ENCODE assay signal across 10 cellular contexts in the genomic region with DNA sequence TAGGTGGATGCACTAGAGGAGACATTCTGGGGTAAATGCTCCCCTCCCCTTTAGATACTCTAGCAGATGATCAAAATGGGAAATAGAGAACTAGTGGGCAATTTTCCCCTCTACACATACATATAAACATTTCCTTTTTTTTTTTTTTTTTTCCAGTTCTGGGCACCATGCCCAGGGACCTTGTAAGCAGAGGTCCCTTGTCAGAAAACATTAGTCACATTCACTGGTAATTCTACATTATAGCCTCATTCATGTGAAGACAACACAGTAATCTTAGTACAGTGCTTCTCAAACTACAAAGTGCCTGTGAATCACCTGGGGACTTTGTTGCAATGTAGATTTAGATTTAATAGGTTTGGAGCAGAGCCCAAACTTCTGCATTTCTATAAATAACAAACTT.
DNase-seq lines count a peak whose midpoint lies in the region; ATAC-seq and TF ChIP-seq lines count a peak whose summit lies in the region.
"Had no signal": no experiment of that assay in that cellular context is flagged by ENCODE, and none has a peak within 500 bp of the region (broad histone marks: within the 10 kb centered on the region; RNA-seq: fewer than 3 reads in every experiment).

No MANE protein-coding gene starts in this region.

- H3K4me3 ChIP-seq in Caco-2 (ENCODE audit: low read depth, low read length) = no peak overlapping the region
- H3K4me3 ChIP-seq: right lobe of liver, SK-N-MC had no signal

- H3K36me3 Mint-ChIP-seq in Caco-2 (ENCODE audit: insufficient read depth, unreplicated experiment) = peaks cover 35% of the 10 kb centered on the region

- no TSS peak for BruUV-seq in Caco-2 (replicated peaks; lab: Mats Ljungman, UMichigan)

- CTCF ChIA-PET in Caco-2 (lab: Charles Lee) = no interaction called here

- DNase-seq in EL (peak; percentile 71), MV-4-11 (lab: John Stamatoyannopoulos, UW) (peak; percentile 6), cerebellar cortex (ENCODE audit: low spot score) (peak; percentile 64), myocyte (ENCODE audit: low read depth) (peak; percentile 59), Caco-2 (no peak)
- DNase-seq: Karpas-422 had no signal

- no peak overlapping the region for H3K27ac Mint-ChIP-seq in Caco-2 (ENCODE audit: unreplicated experiment)

- intact Hi-C loops in Caco-2 (cut with micrococcal nuclease; ENCODE audit: unreplicated experiment) = no loop called here

- H3K4me1 ChIP-seq in Caco-2 = no peaks in the 10 kb centered on the region

- H3K4me1 Mint-ChIP-seq in Caco-2 (ENCODE audit: low read depth, unreplicated experiment) = no peaks in the 10 kb centered on the region

- no peaks in the 10 kb centered on the region for H3K9me3 ChIP-seq in Caco-2
- H3K9me3 ChIP-seq: right lobe of liver had no signal

- H3K36me3 ChIP-seq in Caco-2 (ENCODE audit: control insufficient read depth, insufficient read depth, low read length) = no peaks in the 10 kb centered on the region

- no peak for TF ChIP-seq CTCF in Caco-2 (IDR thresholded peaks at IDR 0.05; ENCODE audit: insufficient read depth in 1 of 2, low read depth in 1 of 2, low read length in 1 of 2, severe bottlenecking in 1 of 2, unreplicated experiment in 1 of 2)

- H3K4me3 Mint-ChIP-seq in Caco-2 (ENCODE audit: unreplicated experiment) = no peak overlapping the region

- ATAC-seq in GM19328 (IDR thresholded peaks at IDR 0.05; ENCODE audit: unreplicated experiment) (no peak), HG03460 (IDR thresholded peaks at IDR 0.05; ENCODE audit: unreplicated experiment) (no peak)

- no peaks in the 10 kb centered on the region for H3K27me3 Mint-ChIP-seq in Caco-2 (ENCODE audit: insufficient read depth, unreplicated experiment)

- POLR2A ChIA-PET in Caco-2 (lab: Charles Lee) = no interaction called here

- no peaks in the 10 kb centered on the region for H3K27me3 ChIP-seq in Caco-2 (replicated peaks; ENCODE audit: control insufficient read depth, insufficient read depth, low read length)
- H3K27me3 ChIP-seq: right lobe of liver had no signal

- no peaks in the 10 kb centered on the region for H3K9me3 Mint-ChIP-seq in Caco-2 (ENCODE audit: unreplicated experiment)

Comparison
In these comparisons a context has a peak if more than half of its experiments do, and no peak if none do; other contexts are left out.
1. DNase-seq: peak in EL (single experiment), MV-4-11 (single experiment), cerebellar cortex (single experiment) and myocyte (single experiment); none in Caco-2 (0 of 2).